8 cellular contexts compared by ENCODE assay signal in genomic region chr2:217434183-217434620, GRCh38.
DNase-seq lines count a peak whose midpoint lies in the region; ATAC-seq, FAIRE-seq and TF ChIP-seq lines count a peak whose summit lies in the region.

No MANE protein-coding gene starts in this region.

- peak; percentile 71 to 83 for DNase-seq in A549 (ENCODE audit: low read depth in 1 of 2, low spot score in 1 of 2)
- DNase-seq in GM12892 (ENCODE audit: insufficient read length) = peak; percentile 46
- DNase-seq in NCI-H1092 treated with DMSO at 0.1 percent for 48 hours (lab: John Stamatoyannopoulos, UW) = peak; percentile 88
- DNase-seq in SK-N-MC (ENCODE audit: low read depth, low spot score) = peak; percentile 48
- peak; percentile 2 to 14 (median 5) for DNase-seq in effector memory CD8-positive, alpha-beta T cell
- DNase-seq in lower leg skin (ENCODE audit: low spot score in 2 of 2) = peak; percentile 86 to 93
- peak; percentile 95 for DNase-seq in stromal cell of bone marrow (ENCODE audit: low read depth)

- H3K4me1 ChIP-seq in A549 = peaks cover 11% of the 10 kb centered on the region; the same call in 2 of the 3 replicates

- intact Hi-C loops in lower leg skin (cut with DNase I; ENCODE audit: low total_unique reads) = no loop called here

- H3K9me3 ChIP-seq in A549 = no peaks in the 10 kb centered on the region
- H3K9me3 ChIP-seq in SK-N-MC (ENCODE audit: low read depth, low read length) = no peaks in the 10 kb centered on the region

- POLR2A ChIA-PET in A549 (lab: Yijun Ruan, JAX) = no interaction called here

- WGBS in A549 (ENCODE audit: missing lambda C conversion rate) = 7% methylated on average over 3 of the region's 3 CpGs
- 0 to 3% methylated on average over 3 of the region's 3 CpGs for WGBS in lower leg skin, 2 donors

- peak overlapping the region; percentile 59 to 61 for H3K4me3 Mint-ChIP-seq in effector memory CD8-positive, alpha-beta T cell

- H3K9ac ChIP-seq in SK-N-MC (ENCODE audit: insufficient read length) = peak overlapping the region; percentile 23

- H3K9me3 Mint-ChIP-seq in effector memory CD8-positive, alpha-beta T cell = no peaks in the 10 kb centered on the region

- TF ChIP-seq RAD21 in A549 (conservative IDR thresholded peaks at IDR 0.05 in 1 of 2, IDR thresholded peaks at IDR 0.05 in 1 of 2) = no peak

- CTCF ChIA-PET in A549 (lab: Yijun Ruan, JAX) = no interaction called here

- H3K4me2 ChIP-seq in A549 = peak overlapping the region; percentile 61

- ATAC-seq in A549 (peak; percentile 100), HG02610 (IDR thresholded peaks at IDR 0.05; ENCODE audit: unreplicated experiment) (peak; percentile 99)
- ATAC-seq in effector memory CD8-positive, alpha-beta T cell (replicated peaks) = peak; percentile 82

- FAIRE-seq in A549 (lab: Jason Lieb, UNC) = no peak
- FAIRE-seq in GM12892 (lab: Jason Lieb, UNC) = peak; percentile 84

- TF ChIP-seq POLR2A in A549 (IDR thresholded peaks at IDR 0.05; ENCODE audit: low read length) (no peak), GM12892 (IDR thresholded peaks at IDR 0.05; ENCODE audit: low read depth, low read length) (no peak), lower leg skin (IDR thresholded peaks at IDR 0.05) (no peak)

- peaks cover 0 to 17% of the 10 kb centered on the region in 2 donors for H3K27me3 Mint-ChIP-seq in effector memory CD8-positive, alpha-beta T cell

- no peaks in the 10 kb centered on the region for H3K36me3 ChIP-seq in SK-N-MC (ENCODE audit: insufficient read depth, low read length)

- no peak overlapping the region for H3K4me3 ChIP-seq in A549
- peak overlapping the region; percentile 54 for H3K4me3 ChIP-seq in SK-N-MC
- no peak overlapping the region for H3K4me3 ChIP-seq in lower leg skin (ENCODE audit: low read depth, poor library complexity, severe bottlenecking)

- no peak for TF ChIP-seq EP300 in A549 (IDR thresholded peaks at IDR 0.05)

- no peaks in the 10 kb centered on the region for H3K36me3 Mint-ChIP-seq in effector memory CD8-positive, alpha-beta T cell (ENCODE audit: insufficient read depth)

- peaks cover 7 to 14% of the 10 kb centered on the region in 2 donors for H3K4me1 Mint-ChIP-seq in effector memory CD8-positive, alpha-beta T cell (ENCODE audit: low read depth in 2 of 2)

- H3K27ac Mint-ChIP-seq in effector memory CD8-positive, alpha-beta T cell = no peak overlapping the region

- H3K27ac ChIP-seq in A549 (peak overlapping the region; percentile 18 to 50; a peak in 2 of 6 replicates), SK-N-MC (peak overlapping the region; percentile 58; the same call in 1 of the 2 replicates)

- TF ChIP-seq CTCF in A549 (IDR thresholded peaks at IDR 0.05) = no peak
- TF ChIP-seq CTCF in lower leg skin (IDR thresholded peaks at IDR 0.05) = no peak

TF ChIP-seq in A549, 52 proteins besides CTCF, POLR2A, EP300 and RAD21:
- peak; percentile 98 for TF ChIP-seq RFX5 (IDR thresholded peaks at IDR 0.05)
- TF ChIP-seq RARB (CRISPR knock-in tag; IDR thresholded peaks at IDR 0.05) = no peak
TF ChIP-seq in A549: peak in this region for 1.

Comparison
In these comparisons a context has a peak if more than half of its experiments do, and no peak if none do; other contexts are left out.
1. DNase-seq: peak in every context shown above with its lines; median percentile 95 in stromal cell of bone marrow; 90 in lower leg skin; 88 in NCI-H1092 treated with DMSO at 0.1 percent for 48 hours; 77 in A549; 48 in SK-N-MC; 46 in GM12892; 5 in effector memory CD8-positive, alpha-beta T cell.